ENCODE assay signal across 1 cellular context in the genomic region with DNA sequence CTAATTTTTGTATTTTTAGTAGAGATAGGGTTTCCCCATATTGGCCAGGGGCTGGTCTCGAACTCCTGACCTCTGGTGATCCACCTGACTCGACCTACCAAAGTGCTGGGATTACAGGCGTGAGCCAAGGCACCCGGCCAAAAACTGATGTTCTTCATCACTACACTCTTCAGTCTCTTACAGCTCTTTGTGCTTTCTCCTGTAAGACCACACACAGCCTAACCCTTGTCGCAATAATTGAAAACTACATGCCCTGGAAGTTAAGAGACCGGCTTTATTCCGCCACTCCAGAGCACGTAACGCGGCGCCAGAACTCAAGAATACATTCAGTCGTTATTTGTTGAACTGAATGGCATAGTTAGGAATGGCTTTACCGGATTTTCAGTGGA.
TF ChIP-seq lines count a peak whose summit lies in the region.

No MANE protein-coding gene starts in this region.

TF ChIP-seq in K562, 482 proteins besides CTCF, POLR2A, EP300 and RAD21:
- TF ChIP-seq, protein P1, sequence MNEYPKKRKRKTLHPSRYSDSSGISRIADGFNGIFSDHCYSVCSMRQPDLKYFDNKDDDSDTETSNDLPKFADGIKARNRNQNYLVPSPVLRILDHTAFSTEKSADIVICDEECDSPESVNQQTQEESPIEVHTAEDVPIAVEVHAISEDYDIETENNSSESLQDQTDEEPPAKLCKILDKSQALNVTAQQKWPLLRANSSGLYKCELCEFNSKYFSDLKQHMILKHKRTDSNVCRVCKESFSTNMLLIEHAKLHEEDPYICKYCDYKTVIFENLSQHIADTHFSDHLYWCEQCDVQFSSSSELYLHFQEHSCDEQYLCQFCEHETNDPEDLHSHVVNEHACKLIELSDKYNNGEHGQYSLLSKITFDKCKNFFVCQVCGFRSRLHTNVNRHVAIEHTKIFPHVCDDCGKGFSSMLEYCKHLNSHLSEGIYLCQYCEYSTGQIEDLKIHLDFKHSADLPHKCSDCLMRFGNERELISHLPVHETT (CRISPR knock-in tag; conservative IDR thresholded peaks at IDR 0.05 in 1 of 2, IDR thresholded peaks at IDR 0.05 in 1 of 2): no peak
- TF ChIP-seq RBM14 (IDR thresholded peaks at IDR 0.05; ENCODE audit: borderline replicate concordance, insufficient read depth, low read depth, low read length): no peak
- TF ChIP-seq SAP30 (IDR thresholded peaks at IDR 0.05; ENCODE audit: borderline replicate concordance, insufficient read depth, low read depth, low read length, poor library complexity, severe bottlenecking): no peak
- no peak for TF ChIP-seq NBN (IDR thresholded peaks at IDR 0.05; ENCODE audit: low read depth)
- no peak for TF ChIP-seq HNRNPL (IDR thresholded peaks at IDR 0.05; ENCODE audit: low read depth, low read length)
- TF ChIP-seq ARID4B (CRISPR knock-in tag; IDR thresholded peaks at IDR 0.05): no peak
- TF ChIP-seq SMC3 (conservative IDR thresholded peaks at IDR 0.05; ENCODE audit: insufficient read depth, low read depth, low read length): no peak
- no peak for TF ChIP-seq ZNF512 (tag; IDR thresholded peaks at IDR 0.05)
- TF ChIP-seq RUNX1 (IDR thresholded peaks at IDR 0.05; ENCODE audit: low read depth): no peak
TF ChIP-seq in K562: peak in this region for 0.
